In genomic region chr19:33329727-33330126, GRCh38 we compare ENCODE assay signal across 20 cellular contexts.
"Had no signal": no experiment of that assay in that cellular context is flagged by ENCODE, and none has a peak within 500 bp of the region (broad histone marks: within the 10 kb centered on the region; RNA-seq: fewer than 3 reads in every experiment).

No MANE protein-coding gene starts in this region.

- FAIRE-seq: colon, islet of Langerhans had no signal

- H3K27ac ChIP-seq: epithelial cell of prostate, foreskin keratinocyte, parathyroid adenoma, thoracic aorta, upper lobe of left lung had no signal

- DNase-seq: activated CD4-positive, alpha-beta T cell treated with anti-CD3 and anti-CD28 coated beads, Interleukin-2, amount 10 ng/mL, durations not matched to agents 24 days and 14 days; activated CD4-positive, CD25-positive, alpha-beta regulatory T cell; activated CD8-positive, alpha-beta T cell treated with anti-CD3 and anti-CD28 coated beads, Interleukin-2, amount 10 ng/mL, durations not matched to agents 7 days and 5 days; activated naive CD4-positive, alpha-beta T cell treated with Interleukin-2 at 50 U/mL for 16 hours; activated naive CD8-positive, alpha-beta T cell treated with anti-CD3 and anti-CD28 coated beads, Interleukin-2, amount 10 ng/mL, durations not matched to agents 7 days and 5 days; activated T-cell treated with anti-CD3 and anti-CD28 coated beads, Interleukin-2, amount 50 U/mL, for 24 hours; amygdala; caudate nucleus; foreskin keratinocyte; hippocampal formation; natural killer cell; spleen; stimulated activated CD4-positive, alpha-beta T cell treated with anti-CD3 and anti-CD28 coated beads, Interleukin-4, amount 100 ng/mL, for 4 hours; upper lobe of left lung had no signal

- H3K27me3 ChIP-seq: foreskin keratinocyte, upper lobe of left lung had no signal

- H3K4me3 ChIP-seq: lung, spleen, thoracic aorta, upper lobe of left lung had no signal

- H3K36me3 ChIP-seq: spleen, thoracic aorta, upper lobe of left lung had no signal
